In genomic region chrX:86047174-86047991, GRCh38 we compare ENCODE assay signal across 8 cellular contexts. TPM values are rescaled to one million over a fixed set of nuclear protein-coding genes. Genes with fewer than 3 reads are reported as not detected.
DNase-seq lines count a peak whose midpoint lies in the region; ATAC-seq lines count a peak whose summit lies in the region.

Gene CHM, minus strand, starts transcription at chrX:86047558. Its CDS starts 26 bp downstream, at chrX:86047532.

- ATAC-seq in GM18868 (IDR thresholded peaks at IDR 0.05; ENCODE audit: unreplicated experiment) (peak; percentile 98), HG03095 (IDR thresholded peaks at IDR 0.05; ENCODE audit: unreplicated experiment) (peak; percentile 98)

- peak; percentile 92 for DNase-seq in cerebellar cortex (ENCODE audit: low spot score)
- peak; percentile 83 for DNase-seq in kidney tubule cell (ENCODE audit: low spot score)
- peak; percentile 49 for DNase-seq in stimulated activated CD4-positive, alpha-beta T cell treated with anti-CD3 and anti-CD28 coated beads, Interleukin-1b, Interleukin-23, amount 100 ng/mL, for 48 hours
- no peak for DNase-seq in T1000 (lab: John Stamatoyannopoulos, UW)
- no peak for DNase-seq in hypothalamus (lab: John Stamatoyannopoulos, UW)

- intact Hi-C loops in T-helper 2 cell treated with Interferon-gamma antibody and Interleukin-4, amounts not matched to agents 100 ng/mL and 5 ng/mL, for 36 hours (cut with micrococcal nuclease) = loop anchor here (1.0 kb wide), 1 partner anchor 45 kb away; no protein-coding TSS in a partner anchor

RNA-seq across cellular contexts. Expression of gene CHM, which starts in this region (rescaled TPM):
- total RNA-seq in T-helper 2 cell treated with Interferon-gamma antibody and Interleukin-4, amounts not matched to agents 100 ng/mL and 5 ng/mL, for 36 hours = 16.0 and 16.2 TPM in 2 replicates

Comparison
In these comparisons a context has a peak if more than half of its experiments do, and no peak if none do; other contexts are left out.
1. DNase-seq: peak in cerebellar cortex (single experiment), kidney tubule cell (single experiment) and stimulated activated CD4-positive, alpha-beta T cell treated with anti-CD3 and anti-CD28 coated beads, Interleukin-1b, Interleukin-23, amount 100 ng/mL, for 48 hours (single experiment); none in T1000 (single experiment) and hypothalamus (0 of 51).